ENCODE assay signal across 8 cellular contexts in genomic region chr4:2537011-2537830, GRCh38. TPM values are rescaled to one million over a fixed set of nuclear protein-coding genes. Genes with fewer than 3 reads are reported as not detected.
A peak's percentile ranks its signal among the peaks of the same experiment; 100 is the strongest.
DNase-seq lines count a peak whose midpoint lies in the region; ATAC-seq, FAIRE-seq and TF ChIP-seq lines count a peak whose summit lies in the region.

No MANE protein-coding gene starts in this region.

- H3K4me3 ChIP-seq in HepG2 (replicated peaks in 1 of 3; ENCODE audit: insufficient read depth in 1 of 3, low read depth in 2 of 3, low read length in 3 of 3): peak overlapping the region; percentile 84 to 92 (median 91)

- peaks cover 22% of the 10 kb centered on the region for H4K20me1 ChIP-seq in HepG2 (ENCODE audit: insufficient read depth, low read length)

- peaks cover 50% of the 10 kb centered on the region for H3K79me2 ChIP-seq in HepG2 (ENCODE audit: insufficient read depth, low read length)

- DNase-seq in CMK (ENCODE audit: low read depth) (peak; percentile 15), chondrocyte (ENCODE audit: low spot score) (peak; percentile 88), HepG2 (ENCODE audit: low spot score) (peak; percentile 44), HuH-7.5 (ENCODE audit: low spot score) (no peak)
- DNase-seq in stimulated activated CD4-positive, alpha-beta T cell treated with anti-CD3 and anti-CD28 coated beads, Interleukin-4, amount 100 ng/mL, for 24 hours: peak; percentile 58

- WGBS in HepG2 (ENCODE audit: low lambda C conversion rate): under 1% methylated on average over 36 of the region's 103 CpGs

- H3K4me1 Mint-ChIP-seq in chondrocyte (ENCODE audit: low read depth): peaks cover 21% of the 10 kb centered on the region

- POLR2A ChIA-PET in HepG2 (lab: Yijun Ruan, JAX): interaction anchor here (1.0 to 1.7 kb wide), 4 partner anchors 10 to 62 kb away, joined by 3 to 5 read pairs (median 4); no protein-coding TSS in a partner anchor

- H3K27me3 ChIP-seq in HepG2 (ENCODE audit: control insufficient read depth in 1 of 2, insufficient read depth in 2 of 2, low read length in 2 of 2): no peaks in the 10 kb centered on the region; a peak in 1 of 5 replicates

- H3K4me2 ChIP-seq in HepG2 (ENCODE audit: low read depth, low read length): peak overlapping the region; percentile 78

- TF ChIP-seq EP300 in HepG2 (IDR thresholded peaks at IDR 0.05; ENCODE audit: low read depth in 2 of 2, low read length in 2 of 2): no peak
- no peak for TF ChIP-seq EP300 in HepG2 (CRISPR knock-in tag; IDR thresholded peaks at IDR 0.05; ENCODE audit: borderline replicate concordance)

- CTCF ChIA-PET in HepG2 (lab: Yijun Ruan, JAX; ENCODE audit: low intra/inter-chr PET ratio, low total read pairs): no interaction called here

- ATAC-seq in GM21447 (IDR thresholded peaks at IDR 0.05; ENCODE audit: unreplicated experiment) (peak; percentile 16), HepG2 (no peak)
- peak; percentile 6 to 10 for ATAC-seq in activated CD4-positive, CD25-positive, alpha-beta regulatory T cell treated with anti-CD3 and anti-CD28 coated beads, Interleukin-2, amount 50 U/mL, for 24 hours

- peak overlapping the region; percentile 94 for H3K9ac ChIP-seq in HepG2 (ENCODE audit: insufficient read depth, low read depth, low read length)

- H3K4me3 Mint-ChIP-seq in chondrocyte (ENCODE audit: unreplicated experiment): peak overlapping the region; percentile 81

- in situ Hi-C loops in HepG2 (cut with HindIII; ENCODE audit: extremely low pct_ligation_motif_present, low pct_unique_long_range_greater_than_20kb): no loop called here

- no peaks in the 10 kb centered on the region for H3K9me3 Mint-ChIP-seq in chondrocyte (ENCODE audit: low read depth)

- peak overlapping the region; percentile 76 for H3K27ac Mint-ChIP-seq in chondrocyte (ENCODE audit: unreplicated experiment)

- H3K27ac ChIP-seq in KOPT-K1 (ENCODE audit: low read depth, low read length, poor library complexity, severe bottlenecking) (peak overlapping the region; percentile 78), HepG2 (ENCODE audit: extremely low read length, insufficient read depth, low read length) (peak overlapping the region; percentile 80)

- TF ChIP-seq CTCF in chondrocyte (IDR thresholded peaks at IDR 0.05) (no peak), HepG2 (CRISPR knock-in tag; IDR thresholded peaks at IDR 0.05) (no peak)

- peak in 1 of 2 experiments; percentile 66; a peak in 2 of 4 replicates for TF ChIP-seq POLR2A in HepG2 (IDR thresholded peaks at IDR 0.05; ENCODE audit: insufficient read depth in 1 of 2, low read depth in 2 of 2, low read length in 2 of 2)

- intact Hi-C loops in HepG2 (cut with micrococcal nuclease; ENCODE audit: unreplicated experiment): loop anchor here (2.0 kb wide), 1 partner anchor 68 kb away; the partner anchor contains the start of gene RNF4

- H2AFZ ChIP-seq in HepG2 (ENCODE audit: low read length): no peak overlapping the region

- BruUV-seq in HepG2 (replicated peaks; lab: Mats Ljungman, UMichigan): no TSS peak

- FAIRE-seq in HepG2 (lab: Jason Lieb, UNC): no peak

- no peaks in the 10 kb centered on the region for H3K9me3 ChIP-seq in KOPT-K1 (ENCODE audit: insufficient read depth, low read length, poor library complexity, severe bottlenecking)
- no peaks in the 10 kb centered on the region for H3K9me3 ChIP-seq in HepG2 (ENCODE audit: low read length)

- no peak for TF ChIP-seq RAD21 in HepG2 (CRISPR knock-in tag; IDR thresholded peaks at IDR 0.05)

- no peaks in the 10 kb centered on the region for H3K36me3 Mint-ChIP-seq in chondrocyte (ENCODE audit: low read depth)

- peaks cover 27% of the 10 kb centered on the region for H3K4me1 ChIP-seq in HepG2 (ENCODE audit: insufficient read depth, low read length)

- no peaks in the 10 kb centered on the region for H3K27me3 Mint-ChIP-seq in chondrocyte (ENCODE audit: low read depth)

- H3K36me3 ChIP-seq in KOPT-K1 (ENCODE audit: insufficient read depth, low read length) (peaks cover 10% of the 10 kb centered on the region), HepG2 (replicated peaks in 1 of 2; ENCODE audit: control insufficient read depth in 1 of 2, insufficient read depth in 2 of 2, low read length in 2 of 2) (no peaks in the 10 kb centered on the region)

TF ChIP-seq in HepG2, 621 proteins besides CTCF, POLR2A, EP300 and RAD21 (continues in another document):
- TF ChIP-seq ZNF800 (CRISPR knock-in tag; IDR thresholded peaks at IDR 0.05) (no peak), FOXM1 (CRISPR knock-in tag; IDR thresholded peaks at IDR 0.05) (no peak), SKI (IDR thresholded peaks at IDR 0.05; ENCODE audit: partially characterized antibody) (no peak), NFKB2 (CRISPR knock-in tag; IDR thresholded peaks at IDR 0.05; ENCODE audit: borderline replicate concordance) (peak; percentile 47; the same call in 1 of the 2 replicates), BHLHE40 (IDR thresholded peaks at IDR 0.05; ENCODE audit: low read length) (no peak), AGO1 (IDR thresholded peaks at IDR 0.05; ENCODE audit: low read depth, low read length, poor library complexity, severe bottlenecking) (no peak), ZNF781 (CRISPR knock-in tag; IDR thresholded peaks at IDR 0.05; ENCODE audit: borderline replicate concordance, not compliant biosample characterization) (no peak), ZNF44 (CRISPR knock-in tag; IDR thresholded peaks at IDR 0.05) (no peak), ZNF251 (CRISPR knock-in tag; IDR thresholded peaks at IDR 0.05) (no peak), ZSCAN21 (CRISPR knock-in tag; IDR thresholded peaks at IDR 0.05; ENCODE audit: borderline replicate concordance) (0 out of 2 replicates have a peak, but pooled peaks have one; percentile 37), CREM (IDR thresholded peaks at IDR 0.05) (no peak), CREM (CRISPR knock-in tag; IDR thresholded peaks at IDR 0.05) (no peak), ZBTB33 (CRISPR knock-in tag; IDR thresholded peaks at IDR 0.05) (no peak), GABPA (IDR thresholded peaks at IDR 0.05; ENCODE audit: low read depth, low read length) (no peak), GABPA (CRISPR knock-in tag; IDR thresholded peaks at IDR 0.05; ENCODE audit: low read depth) (peak; percentile 15; the same call in 1 of the 2 replicates), MED8 (CRISPR knock-in tag; IDR thresholded peaks at IDR 0.05; ENCODE audit: insufficient replicate concordance) (no peak), CAMTA2 (CRISPR knock-in tag; IDR thresholded peaks at IDR 0.05; ENCODE audit: borderline replicate concordance) (no peak)

RNA-seq across cellular contexts. Expression of gene FAM193A, which starts 0.8 kb away (rescaled TPM):
- 24.9 to 28.1 TPM (median 26.7 TPM) in 3 replicates for total RNA-seq in chondrocyte
- total RNA-seq in HepG2 (2016; rRNA removed; fragmentation: Illumina TruSeq; extraction: Trizol): 7.2 and 8.7 TPM in 2 replicates
- total RNA-seq in HepG2 (2016; cell fraction: cytosol; rRNA removed; fragmentation: Illumina TruSeq; extraction: Trizol; ENCODE audit: low read depth): 10.0 and 11.2 TPM in 2 replicates
- total RNA-seq in HepG2 (2016; cell fraction: insoluble cytoplasmic fraction; rRNA removed; fragmentation: Illumina TruSeq; extraction: Trizol): 6.1 and 8.2 TPM in 2 replicates
- total RNA-seq in HepG2 (2016; cell fraction: membrane; rRNA removed; fragmentation: Illumina TruSeq; extraction: Trizol): 9.2 and 9.9 TPM in 2 replicates
- total RNA-seq in HepG2 (2016; cell fraction: nucleus; rRNA removed; fragmentation: Illumina TruSeq; extraction: Trizol): 12.3 and 15.0 TPM in 2 replicates
- 5.7 and 6.0 TPM in 2 replicates for polyA plus RNA-seq in HepG2 (2011; rRNA removed)
- 3.9 and 4.1 TPM in 2 replicates for polyA plus RNA-seq in HepG2 (2011; cell fraction: cytosol; rRNA removed)
- polyA plus RNA-seq in HepG2 (2011; cell fraction: nucleus; rRNA removed): 19.7 and 23.8 TPM in 2 replicates
- 10.7 and 11.2 TPM in 2 replicates for polyA plus RNA-seq in HepG2 (2012)
- polyA plus RNA-seq in HepG2 (2016; cell fraction: cytosol; fragmentation: Illumina TruSeq; extraction: Trizol; ENCODE audit: low read depth): 1.3 and 1.9 TPM in 2 replicates
- 6.5 and 8.6 TPM in 2 replicates for polyA plus RNA-seq in HepG2 (2016; cell fraction: insoluble cytoplasmic fraction; fragmentation: Illumina TruSeq; extraction: Trizol; ENCODE audit: low read depth)
- 3.8 and 4.2 TPM in 2 replicates for polyA plus RNA-seq in HepG2 (2016; cell fraction: membrane; fragmentation: Illumina TruSeq; extraction: Trizol; ENCODE audit: low read depth)
- 32.1 and 35.7 TPM in 2 replicates for polyA plus RNA-seq in HepG2 (2016; cell fraction: nucleus; fragmentation: Illumina TruSeq; extraction: Trizol; ENCODE audit: insufficient read depth, low read depth)
- polyA minus RNA-seq in HepG2 (2011; rRNA and poly(A)+ RNA removed; ENCODE audit: low replicate concordance): 12.2 and 18.8 TPM in 2 replicates
- 10.0 and 11.0 TPM in 2 replicates for polyA minus RNA-seq in HepG2 (2011; cell fraction: cytosol; rRNA and poly(A)+ RNA removed)
- polyA minus RNA-seq in HepG2 (2011; cell fraction: nucleus; rRNA and poly(A)+ RNA removed): 28.3 and 28.6 TPM in 2 replicates
